ENCODE assay signal across 1 cellular context in the genomic region with DNA sequence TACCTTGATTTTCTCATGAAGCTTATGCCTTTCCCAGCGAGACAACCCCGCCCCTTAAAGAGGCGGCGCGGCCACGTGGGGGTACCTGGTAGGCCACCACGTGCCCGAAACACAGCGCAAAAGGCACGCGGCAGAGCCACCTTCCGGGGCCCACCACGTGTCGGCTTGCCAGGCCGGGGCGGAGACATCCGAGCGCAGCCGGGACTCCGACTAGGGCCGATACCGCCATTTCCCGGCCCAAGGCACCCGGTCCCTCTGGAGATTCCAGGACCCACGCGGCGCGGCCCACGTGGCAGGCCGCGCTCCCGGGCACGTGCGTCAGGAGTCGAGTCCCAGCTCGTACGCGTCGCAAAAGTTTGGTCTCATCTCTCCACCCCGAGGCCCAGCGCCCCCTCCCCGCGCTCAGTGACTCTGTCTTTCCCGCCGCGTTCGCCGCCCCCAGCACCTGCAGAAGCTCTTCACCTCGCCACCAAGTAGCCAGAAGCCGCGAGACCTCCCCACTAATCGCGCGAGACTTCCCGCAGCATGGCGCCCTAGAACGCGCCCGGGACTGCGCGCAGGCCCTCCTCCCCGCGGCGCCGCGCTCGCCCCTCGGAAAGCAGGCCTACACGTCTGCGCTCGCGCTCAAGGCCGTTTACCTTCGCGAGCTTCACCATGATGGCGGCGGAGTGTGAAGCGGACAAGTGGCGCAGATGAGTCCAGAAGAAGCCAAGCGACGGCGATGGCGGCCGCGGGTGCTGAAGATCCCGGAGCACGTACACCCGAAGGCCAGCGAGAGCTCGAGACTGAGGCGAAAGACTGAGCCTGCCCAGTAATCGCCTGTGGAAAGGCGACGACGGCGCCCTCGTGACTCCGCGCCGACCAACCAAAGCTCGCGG.
A peak's percentile ranks its signal among the peaks of the same experiment; 100 is the strongest.
TF ChIP-seq lines count a peak whose summit lies in the region.

A gene with protein sequence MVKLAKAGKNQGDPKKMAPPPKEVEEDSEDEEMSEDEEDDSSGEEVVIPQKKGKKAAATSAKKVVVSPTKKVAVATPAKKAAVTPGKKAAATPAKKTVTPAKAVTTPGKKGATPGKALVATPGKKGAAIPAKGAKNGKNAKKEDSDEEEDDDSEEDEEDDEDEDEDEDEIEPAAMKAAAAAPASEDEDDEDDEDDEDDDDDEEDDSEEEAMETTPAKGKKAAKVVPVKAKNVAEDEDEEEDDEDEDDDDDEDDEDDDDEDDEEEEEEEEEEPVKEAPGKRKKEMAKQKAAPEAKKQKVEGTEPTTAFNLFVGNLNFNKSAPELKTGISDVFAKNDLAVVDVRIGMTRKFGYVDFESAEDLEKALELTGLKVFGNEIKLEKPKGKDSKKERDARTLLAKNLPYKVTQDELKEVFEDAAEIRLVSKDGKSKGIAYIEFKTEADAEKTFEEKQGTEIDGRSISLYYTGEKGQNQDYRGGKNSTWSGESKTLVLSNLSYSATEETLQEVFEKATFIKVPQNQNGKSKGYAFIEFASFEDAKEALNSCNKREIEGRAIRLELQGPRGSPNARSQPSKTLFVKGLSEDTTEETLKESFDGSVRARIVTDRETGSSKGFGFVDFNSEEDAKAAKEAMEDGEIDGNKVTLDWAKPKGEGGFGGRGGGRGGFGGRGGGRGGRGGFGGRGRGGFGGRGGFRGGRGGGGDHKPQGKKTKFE (minus strand): TSS at position 787 of the 878 bp plus-strand sequence. CDS start 131 bp downstream, at position 656.

TF ChIP-seq in K562, 482 proteins besides CTCF, POLR2A, EP300 and RAD21 (continued from another document and continues in another):
- TF ChIP-seq, protein P1, sequence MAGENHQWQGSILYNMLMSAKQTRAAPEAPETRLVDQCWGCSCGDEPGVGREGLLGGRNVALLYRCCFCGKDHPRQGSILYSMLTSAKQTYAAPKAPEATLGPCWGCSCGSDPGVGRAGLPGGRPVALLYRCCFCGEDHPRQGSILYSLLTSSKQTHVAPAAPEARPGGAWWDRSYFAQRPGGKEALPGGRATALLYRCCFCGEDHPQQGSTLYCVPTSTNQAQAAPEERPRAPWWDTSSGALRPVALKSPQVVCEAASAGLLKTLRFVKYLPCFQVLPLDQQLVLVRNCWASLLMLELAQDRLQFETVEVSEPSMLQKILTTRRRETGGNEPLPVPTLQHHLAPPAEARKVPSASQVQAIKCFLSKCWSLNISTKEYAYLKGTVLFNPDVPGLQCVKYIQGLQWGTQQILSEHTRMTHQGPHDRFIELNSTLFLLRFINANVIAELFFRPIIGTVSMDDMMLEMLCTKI (IDR thresholded peaks at IDR 0.05; ENCODE audit: partially characterized antibody), result no peak
- TF ChIP-seq TGIF2 (CRISPR knock-in tag; IDR thresholded peaks at IDR 0.05) (peak; percentile 61; the same call in 1 of the 2 replicates), NBN (IDR thresholded peaks at IDR 0.05; ENCODE audit: low read depth) (no peak), LEF1 (IDR thresholded peaks at IDR 0.05) (no peak), ZSCAN29 (IDR thresholded peaks at IDR 0.05) (no peak), ZFPM2 (CRISPR knock-in tag; IDR thresholded peaks at IDR 0.05) (no peak), STAT5A (IDR thresholded peaks at IDR 0.05; ENCODE audit: borderline replicate concordance, low read length) (no peak), PHTF2 (CRISPR knock-in tag; IDR thresholded peaks at IDR 0.05) (no peak), NCOA2 (IDR thresholded peaks at IDR 0.05; ENCODE audit: partially characterized antibody in 2 of 2) (no peak), RNF2 (IDR thresholded peaks at IDR 0.05) (peak; percentile 16; the same call in 1 of the 2 replicates), CCAR2 (IDR thresholded peaks at IDR 0.05; ENCODE audit: low read depth, low read length) (no peak), ZNF785 (CRISPR knock-in tag; IDR thresholded peaks at IDR 0.05) (no peak), POLR3A (IDR thresholded peaks at IDR 0.05; ENCODE audit: borderline replicate concordance, extremely low read depth, insufficient read depth, insufficient read length) (no peak), POLR3G (IDR thresholded peaks at IDR 0.05; ENCODE audit: extremely low read depth, insufficient read length, insufficient replicate concordance) (no peak), BCOR (IDR thresholded peaks at IDR 0.05) (peak; percentile 13; the same call in 1 of the 2 replicates), SIRT6 (IDR thresholded peaks at IDR 0.05; ENCODE audit: low read depth, low read length) (no peak), PRPF4 (IDR thresholded peaks at IDR 0.05; ENCODE audit: insufficient read depth, low read depth, low read length, poor library complexity, severe bottlenecking) (peak; percentile 92), MTA1 (IDR thresholded peaks at IDR 0.05; ENCODE audit: borderline replicate concordance) (no peak), YY1 (IDR thresholded peaks at IDR 0.05; ENCODE audit: borderline replicate concordance in 1 of 3, control insufficient read depth in 1 of 3, extremely low read depth in 1 of 3, insufficient read depth in 3 of 3, insufficient read length in 1 of 3, insufficient replicate concordance in 2 of 3, low read depth in 1 of 3, low read length in 2 of 3) (peak; percentile 56 to 90 (median 86)), FUS (optimal IDR thresholded peaks at IDR 0.05; ENCODE audit: low read depth, low read length) (peak; percentile 56), ARHGAP35 (IDR thresholded peaks at IDR 0.05; ENCODE audit: partially characterized antibody) (peak; percentile 79), ZKSCAN1 (IDR thresholded peaks at IDR 0.05; ENCODE audit: low read depth, low read length) (no peak), ZNF263 (CRISPR knock-in tag; IDR thresholded peaks at IDR 0.05; ENCODE audit: borderline replicate concordance) (no peak)
- TF ChIP-seq, protein P2, sequence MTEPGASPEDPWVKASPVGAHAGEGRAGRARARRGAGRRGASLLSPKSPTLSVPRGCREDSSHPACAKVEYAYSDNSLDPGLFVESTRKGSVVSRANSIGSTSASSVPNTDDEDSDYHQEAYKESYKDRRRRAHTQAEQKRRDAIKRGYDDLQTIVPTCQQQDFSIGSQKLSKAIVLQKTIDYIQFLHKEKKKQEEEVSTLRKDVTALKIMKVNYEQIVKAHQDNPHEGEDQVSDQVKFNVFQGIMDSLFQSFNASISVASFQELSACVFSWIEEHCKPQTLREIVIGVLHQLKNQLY (CRISPR knock-in tag; conservative IDR thresholded peaks at IDR 0.05), result no peak; a peak in 1 of 4 replicates
- TF ChIP-seq, protein P3, sequence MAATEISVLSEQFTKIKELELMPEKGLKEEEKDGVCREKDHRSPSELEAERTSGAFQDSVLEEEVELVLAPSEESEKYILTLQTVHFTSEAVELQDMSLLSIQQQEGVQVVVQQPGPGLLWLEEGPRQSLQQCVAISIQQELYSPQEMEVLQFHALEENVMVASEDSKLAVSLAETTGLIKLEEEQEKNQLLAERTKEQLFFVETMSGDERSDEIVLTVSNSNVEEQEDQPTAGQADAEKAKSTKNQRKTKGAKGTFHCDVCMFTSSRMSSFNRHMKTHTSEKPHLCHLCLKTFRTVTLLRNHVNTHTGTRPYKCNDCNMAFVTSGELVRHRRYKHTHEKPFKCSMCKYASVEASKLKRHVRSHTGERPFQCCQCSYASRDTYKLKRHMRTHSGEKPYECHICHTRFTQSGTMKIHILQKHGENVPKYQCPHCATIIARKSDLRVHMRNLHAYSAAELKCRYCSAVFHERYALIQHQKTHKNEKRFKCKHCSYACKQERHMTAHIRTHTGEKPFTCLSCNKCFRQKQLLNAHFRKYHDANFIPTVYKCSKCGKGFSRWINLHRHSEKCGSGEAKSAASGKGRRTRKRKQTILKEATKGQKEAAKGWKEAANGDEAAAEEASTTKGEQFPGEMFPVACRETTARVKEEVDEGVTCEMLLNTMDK (IDR thresholded peaks at IDR 0.05; ENCODE audit: borderline replicate concordance, insufficient read depth, low read depth, low read length, poor library complexity, severe bottlenecking), result no peak
- TF ChIP-seq, protein P4, sequence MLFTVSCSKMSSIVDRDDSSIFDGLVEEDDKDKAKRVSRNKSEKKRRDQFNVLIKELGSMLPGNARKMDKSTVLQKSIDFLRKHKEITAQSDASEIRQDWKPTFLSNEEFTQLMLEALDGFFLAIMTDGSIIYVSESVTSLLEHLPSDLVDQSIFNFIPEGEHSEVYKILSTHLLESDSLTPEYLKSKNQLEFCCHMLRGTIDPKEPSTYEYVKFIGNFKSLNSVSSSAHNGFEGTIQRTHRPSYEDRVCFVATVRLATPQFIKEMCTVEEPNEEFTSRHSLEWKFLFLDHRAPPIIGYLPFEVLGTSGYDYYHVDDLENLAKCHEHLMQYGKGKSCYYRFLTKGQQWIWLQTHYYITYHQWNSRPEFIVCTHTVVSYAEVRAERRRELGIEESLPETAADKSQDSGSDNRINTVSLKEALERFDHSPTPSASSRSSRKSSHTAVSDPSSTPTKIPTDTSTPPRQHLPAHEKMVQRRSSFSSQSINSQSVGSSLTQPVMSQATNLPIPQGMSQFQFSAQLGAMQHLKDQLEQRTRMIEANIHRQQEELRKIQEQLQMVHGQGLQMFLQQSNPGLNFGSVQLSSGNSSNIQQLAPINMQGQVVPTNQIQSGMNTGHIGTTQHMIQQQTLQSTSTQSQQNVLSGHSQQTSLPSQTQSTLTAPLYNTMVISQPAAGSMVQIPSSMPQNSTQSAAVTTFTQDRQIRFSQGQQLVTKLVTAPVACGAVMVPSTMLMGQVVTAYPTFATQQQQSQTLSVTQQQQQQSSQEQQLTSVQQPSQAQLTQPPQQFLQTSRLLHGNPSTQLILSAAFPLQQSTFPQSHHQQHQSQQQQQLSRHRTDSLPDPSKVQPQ (CRISPR knock-in tag; IDR thresholded peaks at IDR 0.05; ENCODE audit: borderline replicate concordance), result no peak
- TF ChIP-seq, protein P5, sequence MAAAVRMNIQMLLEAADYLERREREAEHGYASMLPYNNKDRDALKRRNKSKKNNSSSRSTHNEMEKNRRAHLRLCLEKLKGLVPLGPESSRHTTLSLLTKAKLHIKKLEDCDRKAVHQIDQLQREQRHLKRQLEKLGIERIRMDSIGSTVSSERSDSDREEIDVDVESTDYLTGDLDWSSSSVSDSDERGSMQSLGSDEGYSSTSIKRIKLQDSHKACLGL (CRISPR knock-in tag; IDR thresholded peaks at IDR 0.05; ENCODE audit: borderline replicate concordance, poor library complexity, severe bottlenecking), result peak; percentile 89
- TF ChIP-seq, protein P6, sequence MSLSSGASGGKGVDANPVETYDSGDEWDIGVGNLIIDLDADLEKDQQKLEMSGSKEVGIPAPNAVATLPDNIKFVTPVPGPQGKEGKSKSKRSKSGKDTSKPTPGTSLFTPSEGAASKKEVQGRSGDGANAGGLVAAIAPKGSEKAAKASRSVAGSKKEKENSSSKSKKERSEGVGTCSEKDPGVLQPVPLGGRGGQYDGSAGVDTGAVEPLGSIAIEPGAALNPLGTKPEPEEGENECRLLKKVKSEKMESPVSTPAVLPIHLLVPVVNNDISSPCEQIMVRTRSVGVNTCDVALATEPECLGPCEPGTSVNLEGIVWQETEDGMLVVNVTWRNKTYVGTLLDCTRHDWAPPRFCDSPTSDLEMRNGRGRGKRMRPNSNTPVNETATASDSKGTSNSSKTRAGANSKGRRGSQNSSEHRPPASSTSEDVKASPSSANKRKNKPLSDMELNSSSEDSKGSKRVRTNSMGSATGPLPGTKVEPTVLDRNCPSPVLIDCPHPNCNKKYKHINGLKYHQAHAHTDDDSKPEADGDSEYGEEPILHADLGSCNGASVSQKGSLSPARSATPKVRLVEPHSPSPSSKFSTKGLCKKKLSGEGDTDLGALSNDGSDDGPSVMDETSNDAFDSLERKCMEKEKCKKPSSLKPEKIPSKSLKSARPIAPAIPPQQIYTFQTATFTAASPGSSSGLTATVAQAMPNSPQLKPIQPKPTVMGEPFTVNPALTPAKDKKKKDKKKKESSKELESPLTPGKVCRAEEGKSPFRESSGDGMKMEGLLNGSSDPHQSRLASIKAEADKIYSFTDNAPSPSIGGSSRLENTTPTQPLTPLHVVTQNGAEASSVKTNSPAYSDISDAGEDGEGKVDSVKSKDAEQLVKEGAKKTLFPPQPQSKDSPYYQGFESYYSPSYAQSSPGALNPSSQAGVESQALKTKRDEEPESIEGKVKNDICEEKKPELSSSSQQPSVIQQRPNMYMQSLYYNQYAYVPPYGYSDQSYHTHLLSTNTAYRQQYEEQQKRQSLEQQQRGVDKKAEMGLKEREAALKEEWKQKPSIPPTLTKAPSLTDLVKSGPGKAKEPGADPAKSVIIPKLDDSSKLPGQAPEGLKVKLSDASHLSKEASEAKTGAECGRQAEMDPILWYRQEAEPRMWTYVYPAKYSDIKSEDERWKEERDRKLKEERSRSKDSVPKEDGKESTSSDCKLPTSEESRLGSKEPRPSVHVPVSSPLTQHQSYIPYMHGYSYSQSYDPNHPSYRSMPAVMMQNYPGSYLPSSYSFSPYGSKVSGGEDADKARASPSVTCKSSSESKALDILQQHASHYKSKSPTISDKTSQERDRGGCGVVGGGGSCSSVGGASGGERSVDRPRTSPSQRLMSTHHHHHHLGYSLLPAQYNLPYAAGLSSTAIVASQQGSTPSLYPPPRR (CRISPR knock-in tag; IDR thresholded peaks at IDR 0.05; ENCODE audit: borderline replicate concordance), result 0 out of 2 replicates have a peak, but pooled peaks have one; percentile 69
- TF ChIP-seq, protein P7, sequence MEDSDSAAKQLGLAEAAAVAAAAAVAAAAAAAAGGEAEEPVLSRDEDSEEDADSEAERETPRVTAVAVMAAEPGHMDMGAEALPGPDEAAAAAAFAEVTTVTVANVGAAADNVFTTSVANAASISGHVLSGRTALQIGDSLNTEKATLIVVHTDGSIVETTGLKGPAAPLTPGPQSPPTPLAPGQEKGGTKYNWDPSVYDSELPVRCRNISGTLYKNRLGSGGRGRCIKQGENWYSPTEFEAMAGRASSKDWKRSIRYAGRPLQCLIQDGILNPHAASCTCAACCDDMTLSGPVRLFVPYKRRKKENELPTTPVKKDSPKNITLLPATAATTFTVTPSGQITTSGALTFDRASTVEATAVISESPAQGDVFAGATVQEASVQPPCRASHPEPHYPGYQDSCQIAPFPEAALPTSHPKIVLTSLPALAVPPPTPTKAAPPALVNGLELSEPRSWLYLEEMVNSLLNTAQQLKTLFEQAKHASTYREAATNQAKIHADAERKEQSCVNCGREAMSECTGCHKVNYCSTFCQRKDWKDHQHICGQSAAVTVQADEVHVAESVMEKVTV (CRISPR knock-in tag; IDR thresholded peaks at IDR 0.05), result no peak
- TF ChIP-seq, protein P8, sequence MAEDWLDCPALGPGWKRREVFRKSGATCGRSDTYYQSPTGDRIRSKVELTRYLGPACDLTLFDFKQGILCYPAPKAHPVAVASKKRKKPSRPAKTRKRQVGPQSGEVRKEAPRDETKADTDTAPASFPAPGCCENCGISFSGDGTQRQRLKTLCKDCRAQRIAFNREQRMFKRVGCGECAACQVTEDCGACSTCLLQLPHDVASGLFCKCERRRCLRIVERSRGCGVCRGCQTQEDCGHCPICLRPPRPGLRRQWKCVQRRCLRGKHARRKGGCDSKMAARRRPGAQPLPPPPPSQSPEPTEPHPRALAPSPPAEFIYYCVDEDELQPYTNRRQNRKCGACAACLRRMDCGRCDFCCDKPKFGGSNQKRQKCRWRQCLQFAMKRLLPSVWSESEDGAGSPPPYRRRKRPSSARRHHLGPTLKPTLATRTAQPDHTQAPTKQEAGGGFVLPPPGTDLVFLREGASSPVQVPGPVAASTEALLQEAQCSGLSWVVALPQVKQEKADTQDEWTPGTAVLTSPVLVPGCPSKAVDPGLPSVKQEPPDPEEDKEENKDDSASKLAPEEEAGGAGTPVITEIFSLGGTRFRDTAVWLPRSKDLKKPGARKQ (CRISPR knock-in tag; IDR thresholded peaks at IDR 0.05), result no peak
- TF ChIP-seq, protein P9, sequence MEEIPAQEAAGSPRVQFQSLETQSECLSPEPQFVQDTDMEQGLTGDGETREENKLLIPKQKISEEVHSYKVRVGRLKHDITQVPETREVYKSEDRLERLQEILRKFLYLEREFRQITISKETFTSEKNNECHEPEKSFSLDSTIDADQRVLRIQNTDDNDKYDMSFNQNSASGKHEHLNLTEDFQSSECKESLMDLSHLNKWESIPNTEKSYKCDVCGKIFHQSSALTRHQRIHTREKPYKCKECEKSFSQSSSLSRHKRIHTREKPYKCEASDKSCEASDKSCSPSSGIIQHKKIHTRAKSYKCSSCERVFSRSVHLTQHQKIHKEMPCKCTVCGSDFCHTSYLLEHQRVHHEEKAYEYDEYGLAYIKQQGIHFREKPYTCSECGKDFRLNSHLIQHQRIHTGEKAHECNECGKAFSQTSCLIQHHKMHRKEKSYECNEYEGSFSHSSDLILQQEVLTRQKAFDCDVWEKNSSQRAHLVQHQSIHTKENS (CRISPR knock-in tag; IDR thresholded peaks at IDR 0.05), result no peak
